Comparison of ENCODE assay signal across 15 cellular contexts in genomic region chr9:123373941-123374340, GRCh38. TPM values are rescaled to one million over a fixed set of nuclear protein-coding genes. Genes with fewer than 3 reads are reported as not detected.
DNase-seq lines count a peak whose midpoint lies in the region; ATAC-seq lines count a peak whose summit lies in the region.
"Had no signal": no experiment of that assay in that cellular context is flagged by ENCODE, and none has a peak within 500 bp of the region (broad histone marks: within the 10 kb centered on the region; RNA-seq: fewer than 3 reads in every experiment).

No MANE protein-coding gene starts in this region.

- no peaks in the 10 kb centered on the region for H3K9me3 Mint-ChIP-seq in activated T-helper 17 cell treated with anti-CD3 and anti-CD28 coated beads, Interleukin-2, amount 50 U/mL, for 72 hours
- H3K9me3 Mint-ChIP-seq: naive thymus-derived CD8-positive, alpha-beta T cell had no signal

- no peak overlapping the region for H3K27ac Mint-ChIP-seq in activated T-helper 17 cell treated with anti-CD3 and anti-CD28 coated beads, Interleukin-2, amount 50 U/mL, for 72 hours
- H3K27ac Mint-ChIP-seq: CD14-positive monocyte had no signal

- no peaks in the 10 kb centered on the region for H3K9me3 ChIP-seq in HUES48 (ENCODE audit: control insufficient read depth, insufficient read depth, low read length)
- H3K9me3 ChIP-seq: sigmoid colon had no signal

- peaks cover 6% of the 10 kb centered on the region; the same call in 1 of the 2 replicates for H3K4me1 ChIP-seq in HUES48 (ENCODE audit: control insufficient read depth, insufficient read depth, low read length)

- H3K36me3 Mint-ChIP-seq in activated T-helper 17 cell treated with anti-CD3 and anti-CD28 coated beads, Interleukin-2, amount 50 U/mL, for 72 hours (ENCODE audit: low read depth), result peaks cover 6% of the 10 kb centered on the region
- H3K36me3 Mint-ChIP-seq: naive thymus-derived CD8-positive, alpha-beta T cell had no signal

- intact Hi-C loops in head of caudate nucleus (cut with DNase I), result no loop called here

- H3K27me3 Mint-ChIP-seq in activated T-helper 17 cell treated with anti-CD3 and anti-CD28 coated beads, Interleukin-2, amount 50 U/mL, for 72 hours, result peaks cover 27% of the 10 kb centered on the region

- no peak overlapping the region for H3K4me3 Mint-ChIP-seq in activated T-helper 17 cell treated with anti-CD3 and anti-CD28 coated beads, Interleukin-2, amount 50 U/mL, for 72 hours

- no peak for ATAC-seq in HG02798 (IDR thresholded peaks at IDR 0.05; ENCODE audit: poor library complexity, unreplicated experiment)
- ATAC-seq in activated T-helper 17 cell treated with anti-CD3 and anti-CD28 coated beads, Interleukin-2, amount 50 U/mL, for 72 hours (replicated peaks), result no peak
- ATAC-seq: naive thymus-derived CD8-positive, alpha-beta T cell had no signal

- H3K4me3 ChIP-seq in HUES48 (ENCODE audit: low read depth, low read length), result peak overlapping the region; percentile 31; the same call in 1 of the 2 replicates

- peaks cover 49% of the 10 kb centered on the region for H3K27me3 ChIP-seq in HUES48 (ENCODE audit: control insufficient read depth, insufficient read depth, low read length)

- H3K4me1 Mint-ChIP-seq in activated T-helper 17 cell treated with anti-CD3 and anti-CD28 coated beads, Interleukin-2, amount 50 U/mL, for 72 hours, result peaks cover 4% of the 10 kb centered on the region

- H3K36me3 ChIP-seq in HUES48 (ENCODE audit: control insufficient read depth, insufficient read depth, low read length), result no peaks in the 10 kb centered on the region
- H3K36me3 ChIP-seq: sigmoid colon had no signal

- peak; percentile 43 for DNase-seq in UCSD-AML1 (lab: John Stamatoyannopoulos, UW; ENCODE audit: unreplicated experiment)
- DNase-seq in head of caudate nucleus, result peak in 26 of 42 donors; percentile 34 to 82 (median 58)
- DNase-seq in retina, result peak; percentile 83
- no peak for DNase-seq in medulla oblongata (ENCODE audit: extremely low spot score)
- DNase-seq: GF-D8; kidney glomerular epithelial cell; naive thymus-derived CD8-positive, alpha-beta T cell; NCI-H446; sigmoid colon had no signal

- no peak overlapping the region for H3K27ac ChIP-seq in HUES48 (ENCODE audit: low read depth, low read length)
- H3K27ac ChIP-seq: sigmoid colon had no signal

- H3K9ac ChIP-seq in HUES48 (ENCODE audit: low read depth, low read length), result no peak overlapping the region

RNA-seq across cellular contexts. Expression of gene CRB2, which starts 17.9 kb away (rescaled TPM):
- under 1 TPM; 0.06 to 0.45 TPM for total RNA-seq in activated T-helper 17 cell treated with anti-CD3 and anti-CD28 coated beads, Interleukin-2, amount 50 U/mL, for 72 hours
- total RNA-seq: dermis microvascular lymphatic vessel endothelial cell, HT1080 had no signal
